ENCODE assay signal across 21 cellular contexts in genomic region chr1:2323575-2323974, GRCh38.
"Had no signal": no experiment of that assay in that cellular context is flagged by ENCODE, and none has a peak within 500 bp of the region (broad histone marks: within the 10 kb centered on the region; RNA-seq: fewer than 3 reads in every experiment).

No MANE protein-coding gene starts in this region.

- H3K36me3 ChIP-seq: brain microvascular endothelial cell, upper lobe of left lung had no signal

- H3K4me3 ChIP-seq: mucosa of descending colon had no signal

- H3K27me3 ChIP-seq: brain microvascular endothelial cell, upper lobe of left lung had no signal

- DNase-seq: activated CD4-positive, alpha-beta T cell treated with anti-CD3 and anti-CD28 coated beads for 1 hour; activated CD4-positive, alpha-beta T cell treated with anti-CD3 and anti-CD28 coated beads, Interleukin-2, amount 50 U/mL, for 1 hour; activated CD8-positive, alpha-beta T cell treated with anti-CD3 and anti-CD28 coated beads, Interleukin-2, amount 10 ng/mL, durations not matched to agents 7 days and 5 days; activated T-cell treated with anti-CD3 and anti-CD28 coated beads, Interleukin-2, amount 50 U/mL, for 24 hours; aorta; brain microvascular endothelial cell; dorsolateral prefrontal cortex; effector memory CD8-positive, alpha-beta T cell; left cardiac atrium; mucosa of descending colon; retina; stimulated activated CD4-positive, alpha-beta T cell treated with anti-CD3 and anti-CD28 coated beads, Interleukin-12 subunit alpha, Interleukin-12 subunit beta, amount 100 ng/mL, for 4 hours; stimulated activated CD4-positive, alpha-beta T cell treated with anti-CD3 and anti-CD28 coated beads, Interleukin-4, amount 100 ng/mL, for 4 hours; stimulated activated naive CD8-positive, alpha-beta T cell treated with anti-CD3 and anti-CD28 coated beads, Interleukin-15, Interleukin-2, amounts not matched to agents 100 U/mL and 50 U/mL, for 24 hours; T-helper 9 cell; upper lobe of left lung had no signal

- FAIRE-seq: colon, endothelial cell of umbilical vein, frontal cortex, islet of Langerhans had no signal

- H3K27ac ChIP-seq: brain microvascular endothelial cell had no signal

- H3K9me3 ChIP-seq: mucosa of descending colon, upper lobe of left lung had no signal

- ATAC-seq: activated CD8-positive, alpha-beta T cell treated with anti-CD3 and anti-CD28 coated beads, Interleukin-2, amount 10 ng/mL, durations not matched to agents 7 days and 5 days; activated naive CD4-positive, alpha-beta T cell treated with anti-CD3 and anti-CD28 coated beads, Interleukin-2, amount 50 U/mL, for 72 hours; stimulated activated naive CD8-positive, alpha-beta T cell treated with anti-CD3 and anti-CD28 coated beads, Interleukin-15, Interleukin-2, amounts not matched to agents 100 U/mL and 50 U/mL, for 24 hours had no signal
